8 cellular contexts compared by ENCODE assay signal in the genomic region with DNA sequence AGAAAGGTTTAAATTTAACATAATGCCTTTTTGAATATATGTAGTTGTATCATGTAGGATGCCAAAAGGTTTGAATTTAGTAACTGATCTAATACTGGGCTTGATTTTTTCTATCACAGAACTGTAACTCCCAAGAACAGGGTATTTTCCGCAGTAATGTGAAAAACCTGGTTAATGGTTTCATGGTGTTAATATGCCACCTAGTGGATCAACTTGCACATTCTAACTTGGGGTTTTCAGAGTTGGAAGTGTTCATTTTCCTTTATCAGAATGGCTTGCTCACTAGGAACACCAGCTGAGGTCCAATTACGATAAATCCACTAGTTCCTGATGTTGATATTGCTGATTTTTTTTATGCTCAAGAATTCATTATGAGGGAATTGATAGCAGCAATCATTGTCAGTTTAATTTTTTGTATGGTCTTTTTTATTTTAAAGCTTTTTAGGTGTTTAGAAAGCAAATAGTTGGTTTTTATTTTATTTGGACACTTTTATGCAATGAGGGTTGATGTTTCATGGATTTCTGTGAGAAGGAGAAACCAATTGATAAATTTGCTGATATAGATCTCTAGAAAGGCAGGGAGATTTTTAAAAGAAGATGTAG.
DNase-seq lines count a peak whose midpoint lies in the region; ATAC-seq and TF ChIP-seq lines count a peak whose summit lies in the region.

No MANE protein-coding gene starts in this region.

- H3K9me3 Mint-ChIP-seq in stimulated activated naive CD8-positive, alpha-beta T cell treated with anti-CD3 and anti-CD28 coated beads, Interleukin-15, amount 100 ng/mL, for 72 hours: no peaks in the 10 kb centered on the region

- no peak overlapping the region for H3K4me3 ChIP-seq in breast epithelium
- H3K4me3 ChIP-seq in upper lobe of left lung: no peak overlapping the region

- peak; percentile 49 for ATAC-seq in GM19043 (IDR thresholded peaks at IDR 0.05; ENCODE audit: low read depth, unreplicated experiment)
- ATAC-seq in HG03558 (IDR thresholded peaks at IDR 0.05; ENCODE audit: extremely low read depth, unreplicated experiment): peak; percentile 71
- peak in 1 of 2 donors; percentile 82 for ATAC-seq in upper lobe of left lung (ENCODE audit: low FRiP score in 2 of 2)
- ATAC-seq in stimulated activated naive CD8-positive, alpha-beta T cell treated with anti-CD3 and anti-CD28 coated beads, Interleukin-15, amount 100 ng/mL, for 72 hours: no peak

- H3K27ac Mint-ChIP-seq in stimulated activated naive CD8-positive, alpha-beta T cell treated with anti-CD3 and anti-CD28 coated beads, Interleukin-15, amount 100 ng/mL, for 72 hours: no peak overlapping the region

- TF ChIP-seq EP300 in upper lobe of left lung (IDR thresholded peaks at IDR 0.05): no peak

- no peak overlapping the region for H3K4me3 Mint-ChIP-seq in stimulated activated naive CD8-positive, alpha-beta T cell treated with anti-CD3 and anti-CD28 coated beads, Interleukin-15, amount 100 ng/mL, for 72 hours

- 7 to 13% methylated on average over 2 of the region's 2 CpGs for WGBS in upper lobe of left lung, 2 donors

- no peaks in the 10 kb centered on the region for H3K4me1 Mint-ChIP-seq in stimulated activated naive CD8-positive, alpha-beta T cell treated with anti-CD3 and anti-CD28 coated beads, Interleukin-15, amount 100 ng/mL, for 72 hours

- H3K36me3 ChIP-seq in breast epithelium: no peaks in the 10 kb centered on the region
- H3K36me3 ChIP-seq in upper lobe of left lung: no peaks in the 10 kb centered on the region

- H3K27me3 ChIP-seq in breast epithelium: no peaks in the 10 kb centered on the region
- no peaks in the 10 kb centered on the region for H3K27me3 ChIP-seq in upper lobe of left lung

- H3K4me1 ChIP-seq in breast epithelium (no peaks in the 10 kb centered on the region), upper lobe of left lung (peaks cover 0 to 2% (median 0%) of the 10 kb centered on the region in 4 donors)

- DNase-seq in CMK (ENCODE audit: low read depth): peak; percentile 31
- peak; percentile 64 for DNase-seq in NCI-H748 (lab: John Stamatoyannopoulos, UW; ENCODE audit: unreplicated experiment)
- DNase-seq in breast epithelium (ENCODE audit: low spot score in 2 of 2): no peak
- DNase-seq in left kidney (ENCODE audit: low read depth, low spot score): peak; percentile 79
- DNase-seq in upper lobe of left lung: no peak
- DNase-seq in stimulated activated naive CD8-positive, alpha-beta T cell treated with anti-CD3 and anti-CD28 coated beads, Interleukin-15, amount 100 ng/mL, for 72 hours: no peak

- intact Hi-C loops in breast epithelium (cut with DNase I; ENCODE audit: low total_unique reads): loop anchor here (10.0 kb wide), 1 partner anchor 381 kb away; no protein-coding TSS in a partner anchor

- TF ChIP-seq POLR2A in breast epithelium (IDR thresholded peaks at IDR 0.05): no peak
- TF ChIP-seq POLR2A in upper lobe of left lung (IDR thresholded peaks at IDR 0.05): no peak

- H3K27ac ChIP-seq in breast epithelium: no peak overlapping the region
- H3K27ac ChIP-seq in upper lobe of left lung: no peak overlapping the region

- peak in 2 of 3 donors; percentile 67 to 82 for TF ChIP-seq CTCF in breast epithelium (IDR thresholded peaks at IDR 0.05)
- TF ChIP-seq CTCF in upper lobe of left lung (IDR thresholded peaks at IDR 0.05): peak; percentile 48 to 83 (median 63)

- H3K27me3 Mint-ChIP-seq in stimulated activated naive CD8-positive, alpha-beta T cell treated with anti-CD3 and anti-CD28 coated beads, Interleukin-15, amount 100 ng/mL, for 72 hours: no peaks in the 10 kb centered on the region

- H3K9me3 ChIP-seq in breast epithelium (no peaks in the 10 kb centered on the region), upper lobe of left lung (no peaks in the 10 kb centered on the region)

Comparison
In these comparisons a context has a peak if more than half of its experiments do, and no peak if none do; other contexts are left out.
1. DNase-seq: peak in CMK (single experiment), NCI-H748 (single experiment) and left kidney (single experiment); none in breast epithelium (0 of 2), upper lobe of left lung (0 of 2) and stimulated activated naive CD8-positive, alpha-beta T cell treated with anti-CD3 and anti-CD28 coated beads, Interleukin-15, amount 100 ng/mL, for 72 hours (0 of 2).